Comparison of ENCODE assay signal across 9 cellular contexts in the genomic region with DNA sequence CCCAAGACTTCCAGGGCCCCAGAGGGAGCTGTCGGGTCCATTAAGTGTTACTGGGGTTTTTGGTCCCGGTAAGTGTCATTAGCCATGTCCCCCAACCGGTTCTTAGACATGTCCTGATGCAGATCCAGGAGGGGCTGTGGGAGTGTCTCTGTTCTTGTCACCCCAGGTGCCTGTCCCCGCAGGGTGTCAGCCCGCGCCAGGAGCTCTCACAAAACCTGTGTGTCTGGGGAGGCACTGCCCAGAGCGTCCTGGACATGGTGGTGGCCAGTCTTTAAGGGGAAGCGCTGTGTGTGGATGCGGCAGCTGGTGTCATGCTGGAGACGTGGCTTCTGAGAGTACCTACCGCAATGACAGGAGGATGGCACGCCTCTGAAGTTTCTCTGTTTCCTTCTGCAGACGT. TPM values are rescaled to one million over a fixed set of nuclear protein-coding genes. Genes with fewer than 3 reads are reported as not detected.
"Had no signal": no experiment of that assay in that cellular context is flagged by ENCODE, and none has a peak within 500 bp of the region (broad histone marks: within the 10 kb centered on the region; RNA-seq: fewer than 3 reads in every experiment).

No MANE protein-coding gene starts in this region.

- H3K9me3 Mint-ChIP-seq: GM23338, HFFc6 had no signal

- ATAC-seq: GM23338, HCT116, K562 had no signal

- H3K4me1 ChIP-seq: HAP-1 had no signal

- H3K36me3 ChIP-seq: HAP-1 had no signal

- H3K9me3 ChIP-seq: HAP-1 had no signal

- H3K4me3 Mint-ChIP-seq: GM23338, HFFc6 had no signal

- H3K4me3 ChIP-seq: GM23338, HAP-1, K562 had no signal

- H3K27ac Mint-ChIP-seq: GM23338, HFFc6 had no signal

- DNase-seq: H7, HFFc6, IMR-90 had no signal

- FAIRE-seq: HTR-8/SVneo, K562 had no signal

RNA-seq across cellular contexts. Expression of a gene that starts 12.5 kb away (rescaled TPM):
- total RNA-seq: HFFc6, HT-29, IMR-90 had no signal
- polyA plus RNA-seq: IMR-90, K562 had no signal
